In genomic region chr1:192702212-192702993, GRCh38 we compare ENCODE assay signal across 11 cellular contexts.
A peak's percentile ranks its signal among the peaks of the same experiment; 100 is the strongest.
DNase-seq lines count a peak whose midpoint lies in the region; ATAC-seq, FAIRE-seq and TF ChIP-seq lines count a peak whose summit lies in the region.
"Had no signal": no experiment of that assay in that cellular context is flagged by ENCODE, and none has a peak within 500 bp of the region (broad histone marks: within the 10 kb centered on the region; RNA-seq: fewer than 3 reads in every experiment).

No MANE protein-coding gene starts in this region.

- H3K9me3 ChIP-seq in astrocyte (ENCODE audit: insufficient read depth, low read depth, low read length) (no peaks in the 10 kb centered on the region), HepG2 (ENCODE audit: low read length) (no peaks in the 10 kb centered on the region)
- H3K9me3 ChIP-seq: lower lobe of right lung, testis had no signal

- TF ChIP-seq POLR2A in HepG2 (IDR thresholded peaks at IDR 0.05; ENCODE audit: insufficient read depth in 1 of 2, low read depth in 2 of 2, low read length in 2 of 2): no peak

- in situ Hi-C loops in HepG2 (cut with HindIII; ENCODE audit: extremely low pct_ligation_motif_present, low pct_unique_long_range_greater_than_20kb): no loop called here

- H4K20me1 ChIP-seq in astrocyte (ENCODE audit: insufficient read depth, low read length) (no peaks in the 10 kb centered on the region), HepG2 (ENCODE audit: insufficient read depth, low read length) (no peaks in the 10 kb centered on the region)

- H3K27ac ChIP-seq in C4-2B (peak overlapping the region; percentile 25; the same call in 1 of the 2 replicates), astrocyte (ENCODE audit: low read depth, low read length) (peak overlapping the region; percentile 48), HepG2 (ENCODE audit: extremely low read length, insufficient read depth, low read length) (peak overlapping the region; percentile 98)
- H3K27ac ChIP-seq: lower lobe of right lung, testis had no signal

- H3K9me3 Mint-ChIP-seq in astrocyte (ENCODE audit: unreplicated experiment): no peaks in the 10 kb centered on the region
- no peaks in the 10 kb centered on the region for H3K9me3 Mint-ChIP-seq in natural killer cell treated with Interleukin-12 subunit alpha and Interleukin-12 subunit beta and Interleukin-15 and Interleukin-18, amount 100 ng/mL, for 72 hours
- no peaks in the 10 kb centered on the region for H3K9me3 Mint-ChIP-seq in activated naive CD8-positive, alpha-beta T cell treated with anti-CD3 and anti-CD28 coated beads, Interleukin-2, amount 50 U/mL, for 24 hours

- peak; percentile 31; the same call in 2 of the 3 replicates for ATAC-seq in HepG2
- no peak for ATAC-seq in natural killer cell treated with Interleukin-12 subunit alpha and Interleukin-12 subunit beta and Interleukin-15 and Interleukin-18, amount 100 ng/mL, for 72 hours
- ATAC-seq in activated naive CD8-positive, alpha-beta T cell treated with anti-CD3 and anti-CD28 coated beads, Interleukin-2, amount 50 U/mL, for 24 hours: no peak

- no peaks in the 10 kb centered on the region for H3K79me2 ChIP-seq in astrocyte (ENCODE audit: insufficient read depth, low read length)
- no peaks in the 10 kb centered on the region for H3K79me2 ChIP-seq in HepG2 (ENCODE audit: insufficient read depth, low read length)

- no TSS peak for BruUV-seq in HepG2 (replicated peaks; lab: Mats Ljungman, UMichigan)

- TF ChIP-seq CTCF in C4-2B (conservative IDR thresholded peaks at IDR 0.05) (no peak), astrocyte (IDR thresholded peaks at IDR 0.05; ENCODE audit: insufficient read depth, low read depth, low read length) (no peak), HepG2 (CRISPR knock-in tag; IDR thresholded peaks at IDR 0.05) (no peak)

- FAIRE-seq in astrocyte (lab: Jason Lieb, UNC) (peak; percentile 67), HepG2 (lab: Jason Lieb, UNC) (no peak)

- CTCF ChIA-PET in HepG2 (lab: Yijun Ruan, JAX; ENCODE audit: low intra/inter-chr PET ratio, low total read pairs): no interaction called here

- H3K4me3 Mint-ChIP-seq in astrocyte (ENCODE audit: unreplicated experiment): no peak overlapping the region
- H3K4me3 Mint-ChIP-seq in natural killer cell treated with Interleukin-12 subunit alpha and Interleukin-12 subunit beta and Interleukin-15 and Interleukin-18, amount 100 ng/mL, for 72 hours: no peak overlapping the region
- H3K4me3 Mint-ChIP-seq in activated naive CD8-positive, alpha-beta T cell treated with anti-CD3 and anti-CD28 coated beads, Interleukin-2, amount 50 U/mL, for 24 hours: no peak overlapping the region

- no peaks in the 10 kb centered on the region for H3K27me3 ChIP-seq in astrocyte (ENCODE audit: insufficient read depth, low read length)
- no peaks in the 10 kb centered on the region for H3K27me3 ChIP-seq in HepG2 (ENCODE audit: control insufficient read depth in 1 of 2, insufficient read depth in 2 of 2, low read length in 2 of 2)
- H3K27me3 ChIP-seq: testis had no signal

- H3K4me2 ChIP-seq in astrocyte (ENCODE audit: low read length) (peak overlapping the region; percentile 15), HepG2 (ENCODE audit: low read depth, low read length) (peak overlapping the region; percentile 61)

- POLR2A ChIA-PET in HepG2 (lab: Yijun Ruan, JAX): interaction anchor here (0.8 kb wide), 1 partner anchor 403 kb away, joined by 3 read pairs; the partner anchor contains the start of gene GLRX2

- no peak for TF ChIP-seq RAD21 in HepG2 (CRISPR knock-in tag; IDR thresholded peaks at IDR 0.05)

- no peak overlapping the region for H3K4me3 ChIP-seq in astrocyte (ENCODE audit: insufficient read depth, low read depth, low read length)
- no peak overlapping the region for H3K4me3 ChIP-seq in HepG2 (replicated peaks in 1 of 3; ENCODE audit: insufficient read depth in 1 of 3, low read depth in 2 of 3, low read length in 3 of 3)
- H3K4me3 ChIP-seq: lower lobe of right lung, testis had no signal

- no peaks in the 10 kb centered on the region for H3K36me3 Mint-ChIP-seq in astrocyte (ENCODE audit: low read depth, unreplicated experiment)
- H3K36me3 Mint-ChIP-seq in natural killer cell treated with Interleukin-12 subunit alpha and Interleukin-12 subunit beta and Interleukin-15 and Interleukin-18, amount 100 ng/mL, for 72 hours: no peaks in the 10 kb centered on the region
- no peaks in the 10 kb centered on the region for H3K36me3 Mint-ChIP-seq in activated naive CD8-positive, alpha-beta T cell treated with anti-CD3 and anti-CD28 coated beads, Interleukin-2, amount 50 U/mL, for 24 hours (ENCODE audit: low read depth)

- H3K27me3 Mint-ChIP-seq in astrocyte (ENCODE audit: low read depth, unreplicated experiment): no peaks in the 10 kb centered on the region
- H3K27me3 Mint-ChIP-seq in natural killer cell treated with Interleukin-12 subunit alpha and Interleukin-12 subunit beta and Interleukin-15 and Interleukin-18, amount 100 ng/mL, for 72 hours: no peaks in the 10 kb centered on the region
- peaks cover 4% of the 10 kb centered on the region for H3K27me3 Mint-ChIP-seq in activated naive CD8-positive, alpha-beta T cell treated with anti-CD3 and anti-CD28 coated beads, Interleukin-2, amount 50 U/mL, for 24 hours

- peaks cover 22% of the 10 kb centered on the region for H3K4me1 Mint-ChIP-seq in astrocyte (ENCODE audit: low read depth, unreplicated experiment)
- peaks cover 0 to 7% of the 10 kb centered on the region in 2 donors for H3K4me1 Mint-ChIP-seq in natural killer cell treated with Interleukin-12 subunit alpha and Interleukin-12 subunit beta and Interleukin-15 and Interleukin-18, amount 100 ng/mL, for 72 hours (ENCODE audit: low read depth in 2 of 2)
- H3K4me1 Mint-ChIP-seq in activated naive CD8-positive, alpha-beta T cell treated with anti-CD3 and anti-CD28 coated beads, Interleukin-2, amount 50 U/mL, for 24 hours: peaks cover 22% of the 10 kb centered on the region

- H2AFZ ChIP-seq in astrocyte (ENCODE audit: low read depth, low read length) (no peak overlapping the region), HepG2 (ENCODE audit: low read length) (no peak overlapping the region)

- no peaks in the 10 kb centered on the region for H3K36me3 ChIP-seq in astrocyte (ENCODE audit: insufficient read depth, low read length)
- no peaks in the 10 kb centered on the region for H3K36me3 ChIP-seq in HepG2 (replicated peaks in 1 of 2; ENCODE audit: control insufficient read depth in 1 of 2, insufficient read depth in 2 of 2, low read length in 2 of 2)
- H3K36me3 ChIP-seq: lower lobe of right lung had no signal

- 52% methylated on average over 6 of the region's 6 CpGs for WGBS in HepG2 (ENCODE audit: low lambda C conversion rate)

- H3K27ac Mint-ChIP-seq in astrocyte (ENCODE audit: unreplicated experiment): peak overlapping the region; percentile 72
- no peak overlapping the region for H3K27ac Mint-ChIP-seq in natural killer cell treated with Interleukin-12 subunit alpha and Interleukin-12 subunit beta and Interleukin-15 and Interleukin-18, amount 100 ng/mL, for 72 hours
- no peak overlapping the region for H3K27ac Mint-ChIP-seq in activated naive CD8-positive, alpha-beta T cell treated with anti-CD3 and anti-CD28 coated beads, Interleukin-2, amount 50 U/mL, for 24 hours

- H3K9ac ChIP-seq in astrocyte (ENCODE audit: low read length) (no peak overlapping the region), HepG2 (ENCODE audit: insufficient read depth, low read depth, low read length) (no peak overlapping the region)

- peaks cover 23% of the 10 kb centered on the region for H3K4me1 ChIP-seq in astrocyte (ENCODE audit: insufficient read depth, low read length)
- H3K4me1 ChIP-seq in HepG2 (ENCODE audit: insufficient read depth, low read length): peaks cover 98% of the 10 kb centered on the region
- H3K4me1 ChIP-seq: testis had no signal

- DNase-seq in LoVo (ENCODE audit: low spot score): peak; percentile 82
- peak; percentile 88 for DNase-seq in astrocyte (ENCODE audit: low read depth)
- DNase-seq in HepG2 (ENCODE audit: low spot score): peak; percentile 87
- no peak for DNase-seq in RKO (ENCODE audit: low spot score)
- DNase-seq in natural killer cell treated with Interleukin-12 subunit alpha and Interleukin-12 subunit beta and Interleukin-15 and Interleukin-18, amount 100 ng/mL, for 72 hours (ENCODE audit: low spot score): no peak
- DNase-seq in NCI-H187 (lab: John Stamatoyannopoulos, UW): no peak
- DNase-seq in activated naive CD8-positive, alpha-beta T cell treated with anti-CD3 and anti-CD28 coated beads, Interleukin-2, amount 50 U/mL, for 24 hours: no peak
- DNase-seq: lower lobe of right lung, NCI-H1105, testis had no signal

- TF ChIP-seq EP300 in HepG2 (IDR thresholded peaks at IDR 0.05; ENCODE audit: low read depth in 2 of 2, low read length in 2 of 2) (peak; percentile 31 to 93; a peak in 2 of 4 replicates), HepG2 (CRISPR knock-in tag; IDR thresholded peaks at IDR 0.05; ENCODE audit: borderline replicate concordance) (no peak; the same call in 1 of the 2 replicates)

- intact Hi-C loops in HepG2 (cut with micrococcal nuclease; ENCODE audit: unreplicated experiment): no loop called here

TF ChIP-seq in HepG2, 621 proteins besides CTCF, POLR2A, EP300 and RAD21 (continues in another document):
- TF ChIP-seq RNF2 (conservative IDR thresholded peaks at IDR 0.05; ENCODE audit: low read depth): no peak
- no peak for TF ChIP-seq ZNF563 (CRISPR knock-in tag; IDR thresholded peaks at IDR 0.05)
- peak; percentile 87 for TF ChIP-seq MED1 (CRISPR knock-in tag; IDR thresholded peaks at IDR 0.05)
- TF ChIP-seq ZMYM2 (CRISPR knock-in tag; IDR thresholded peaks at IDR 0.05): no peak
- TF ChIP-seq E2F1 (CRISPR knock-in tag; IDR thresholded peaks at IDR 0.05): no peak
- TF ChIP-seq KLF16 (CRISPR knock-in tag; IDR thresholded peaks at IDR 0.05): peak in 1 of 2 experiments; percentile 83; a peak in 2 of 4 replicates
- no peak for TF ChIP-seq ZNF326 (CRISPR knock-in tag; IDR thresholded peaks at IDR 0.05; ENCODE audit: borderline replicate concordance)
- TF ChIP-seq TBP (CRISPR knock-in tag; IDR thresholded peaks at IDR 0.05): no peak
- TF ChIP-seq TEAD2 (CRISPR knock-in tag; IDR thresholded peaks at IDR 0.05): no peak
- 0 out of 2 replicates have a peak, but pooled peaks have one; percentile 21 for TF ChIP-seq SMYD3 (CRISPR knock-in tag; IDR thresholded peaks at IDR 0.05)
- no peak for TF ChIP-seq ZNF160 (CRISPR knock-in tag; IDR thresholded peaks at IDR 0.05)
- TF ChIP-seq KAT2B (IDR thresholded peaks at IDR 0.05; ENCODE audit: borderline replicate concordance, low read depth, low read length): no peak
- TF ChIP-seq ZNF205 (CRISPR knock-in tag; IDR thresholded peaks at IDR 0.05): no peak

Comparison
In these comparisons a context has a peak if more than half of its experiments do, and no peak if none do; other contexts are left out.
1. H3K27ac ChIP-seq: peak in every context shown above with its lines; median percentile 98 in HepG2; 48 in astrocyte; 25 in C4-2B.
2. DNase-seq: peak in LoVo (single experiment), astrocyte (single experiment) and HepG2 (single experiment); none in RKO (single experiment), natural killer cell treated with Interleukin-12 subunit alpha and Interleukin-12 subunit beta and Interleukin-15 and Interleukin-18, amount 100 ng/mL, for 72 hours (single experiment), NCI-H187 (0 of 2) and activated naive CD8-positive, alpha-beta T cell treated with anti-CD3 and anti-CD28 coated beads, Interleukin-2, amount 50 U/mL, for 24 hours (single experiment).